ENCODE assay signal across 8 cellular contexts in genomic region chr19:28914173-28914572, GRCh38.
"Had no signal": no experiment of that assay in that cellular context is flagged by ENCODE, and none has a peak within 500 bp of the region (broad histone marks: within the 10 kb centered on the region; RNA-seq: fewer than 3 reads in every experiment).

No MANE protein-coding gene starts in this region.

- H3K27ac Mint-ChIP-seq: H9 had no signal

- H3K4me3 ChIP-seq: GM23248, K562 had no signal

- H3K9ac ChIP-seq: GM23248 had no signal

- DNase-seq: GM23248, GOT3, H9, HCEC 1CT, IMR-90 had no signal

- H2AFZ ChIP-seq: GM23248 had no signal

- H3K4me3 Mint-ChIP-seq: H9 had no signal

- H3K27ac ChIP-seq: GM23248 had no signal

- FAIRE-seq: H54, HTR-8/SVneo, K562 had no signal
